1 cellular context compared by ENCODE assay signal in the genomic region with DNA sequence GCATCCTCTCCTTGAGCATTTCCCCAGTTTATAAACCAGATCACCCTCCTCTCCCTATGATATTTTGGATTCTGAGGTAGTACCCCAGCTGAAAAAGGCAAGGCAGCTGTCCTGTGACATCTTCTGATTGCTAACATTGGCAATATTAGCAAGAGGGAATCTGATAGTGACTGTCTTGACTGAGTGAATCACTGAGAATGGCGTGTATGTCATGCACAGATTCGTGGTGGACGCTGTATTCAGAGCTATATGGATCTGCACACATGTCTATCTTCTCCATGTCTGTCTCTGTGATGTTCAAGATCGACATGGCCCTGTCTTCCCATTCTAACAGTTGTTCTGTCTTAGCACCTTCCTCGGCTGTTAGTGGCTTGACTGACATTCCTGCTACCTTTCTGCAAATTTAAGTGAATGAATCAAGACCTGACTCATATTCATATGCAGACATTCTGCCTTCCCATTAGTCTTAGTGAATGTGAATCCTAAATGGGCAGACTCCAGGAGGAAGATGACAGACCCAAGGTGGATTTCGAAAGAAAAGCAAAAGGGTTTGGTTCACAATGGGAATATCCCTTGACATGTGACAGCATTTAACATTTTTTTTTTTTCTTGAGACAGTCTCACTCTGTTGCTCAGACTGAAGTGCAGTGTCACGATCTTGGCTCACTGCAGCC.
TF ChIP-seq lines count a peak whose summit lies in the region.

No MANE protein-coding gene starts in this region.

TF ChIP-seq in GM12878, 131 proteins besides CTCF, POLR2A, EP300 and RAD21 (continued from another document):
- TF ChIP-seq BCL3 (IDR thresholded peaks at IDR 0.05; ENCODE audit: borderline replicate concordance, insufficient read depth, low read depth, low read length, poor library complexity, severe bottlenecking): peak; percentile 31
